In genomic region chr7:29989257-29989995, GRCh38 we compare ENCODE assay signal across 8 cellular contexts. TPM values are rescaled to one million over a fixed set of nuclear protein-coding genes. Genes with fewer than 3 reads are reported as not detected.
DNase-seq lines count a peak whose midpoint lies in the region; ATAC-seq, FAIRE-seq and TF ChIP-seq lines count a peak whose summit lies in the region.

Gene SCRN1, minus strand, starts transcription at chr7:29989801. Its CDS starts 20,734 bp downstream, at chr7:29969067.

- FAIRE-seq in H1 (lab: Jason Lieb, UNC), result no peak

- CTCF ChIA-PET in activated CD4-positive, alpha-beta T cell treated with anti-CD3 and anti-CD28 coated beads, Interleukin-2, amount 10 ng/mL, durations not matched to agents 7 days and 5 days (lab: Charles Lee), result no interaction called here
- CTCF ChIA-PET in H1 (lab: Charles Lee; ENCODE audit: partially characterized antibody), result interaction anchor here (1.4 to 3.5 kb wide), 3 partner anchors 11 to 33 kb away, joined by 5 to 21 read pairs (median 14); no protein-coding TSS in a partner anchor

- peak; percentile 39 to 66 for TF ChIP-seq POLR2A in H1 (IDR thresholded peaks at IDR 0.05; ENCODE audit: control extremely low read depth in 1 of 2, low read depth in 2 of 2, low read length in 2 of 2)

- peak within 1 kb of the TSS; percentile 80 for H4K8ac ChIP-seq in H1 (ENCODE audit: extremely low read depth, insufficient read depth, low read length)

- H3K23me2 ChIP-seq in H1 (ENCODE audit: low read depth, low read length), result peaks cover 4% of the 10 kb centered on the region

- peaks cover 13% of the 10 kb centered on the region for H3K9me3 Mint-ChIP-seq in activated CD4-positive, alpha-beta T cell treated with anti-CD3 and anti-CD28 coated beads, Interleukin-2, amount 10 ng/mL, durations not matched to agents 7 days and 5 days
- peaks cover 8% of the 10 kb centered on the region for H3K9me3 Mint-ChIP-seq in stimulated activated naive CD8-positive, alpha-beta T cell treated with anti-CD3 and anti-CD28 coated beads, Interleukin-15, Interleukin-2, amounts not matched to agents 100 ng/mL and 50 ng/mL, for 24 hours

- H3K79me2 ChIP-seq in H1 (ENCODE audit: control insufficient read depth in 1 of 2, insufficient read depth in 2 of 2, low read length in 2 of 2), result peaks cover 0 to 30% of the 10 kb centered on the region in 2 experiments; a peak in 3 of 4 replicates

- TF ChIP-seq CTCF in H1 (IDR thresholded peaks at IDR 0.05; ENCODE audit: control extremely low read depth in 1 of 3, insufficient read depth in 1 of 3, low read depth in 1 of 3, low read length in 3 of 3), result no peak

- H3K27ac Mint-ChIP-seq in activated CD4-positive, alpha-beta T cell treated with anti-CD3 and anti-CD28 coated beads, Interleukin-2, amount 10 ng/mL, durations not matched to agents 7 days and 5 days, result peak within 1 kb of the TSS; percentile 79
- peak within 1 kb of the TSS; percentile 82 for H3K27ac Mint-ChIP-seq in stimulated activated naive CD8-positive, alpha-beta T cell treated with anti-CD3 and anti-CD28 coated beads, Interleukin-15, Interleukin-2, amounts not matched to agents 100 ng/mL and 50 ng/mL, for 24 hours

- H4K5ac ChIP-seq in H1 (ENCODE audit: insufficient read length, low read depth, low read length), result peak within 1 kb of the TSS; percentile 76

- H3K14ac ChIP-seq in H1 (ENCODE audit: insufficient read length), result no peak within 1 kb of the TSS

- peak within 1 kb of the TSS; percentile 40 to 97 (median 78) for H3K9ac ChIP-seq in H1 (replicated peaks in 1 of 4; ENCODE audit: extremely low read depth in 1 of 4, low read depth in 3 of 4, low read length in 3 of 4)

- 3% methylated on average over 21 of the region's 79 CpGs; no CpG with 5 or more reads in 1 of the 2 experiments for WGBS in H1 (ENCODE audit: extremely low coverage in 1 of 2, insufficient coverage in 1 of 2, insufficient read length in 1 of 2, insufficient replicate concordance in 2 of 2, low coverage in 1 of 2, low lambda C conversion rate in 2 of 2, missing lambda C conversion rate in 1 of 2), 2 experiments

- peaks cover 0 to 10% (median 6%) of the 10 kb centered on the region in 4 experiments; a peak in 5 of 7 replicates for H3K4me1 ChIP-seq in H1 (replicated peaks in 1 of 4; ENCODE audit: control insufficient read depth in 3 of 4, insufficient read depth in 4 of 4, low read length in 3 of 4)

- 0 out of 2 replicates have a peak within 1 kb of the TSS, but pooled peaks have one; percentile 30 for H2AK5ac ChIP-seq in H1 (ENCODE audit: low read depth, low read length)

- no peak for TF ChIP-seq EP300 in H1 (IDR thresholded peaks at IDR 0.05; ENCODE audit: borderline replicate concordance in 1 of 2, low read depth in 2 of 2, low read length in 2 of 2)

- H3K4me2 ChIP-seq in H1 (ENCODE audit: insufficient read depth in 1 of 2, low read depth in 2 of 2, low read length in 2 of 2), result peak within 1 kb of the TSS; percentile 86 to 91

- H2BK12ac ChIP-seq in H1 (ENCODE audit: low read depth, low read length), result 0 out of 2 replicates have a peak within 1 kb of the TSS, but pooled peaks have one; percentile 82

- H3K36me3 ChIP-seq in KOPT-K1 (ENCODE audit: insufficient read depth, low read length), result no peaks in the 10 kb centered on the region
- H3K36me3 ChIP-seq in H1 (ENCODE audit: control insufficient read depth in 2 of 4, insufficient read depth in 4 of 4, low read length in 3 of 4), result no peaks in the 10 kb centered on the region; a peak in 1 of 8 replicates

- peaks cover 4% of the 10 kb centered on the region for H3K79me1 ChIP-seq in H1 (ENCODE audit: low read depth, low read length)

- peak within 1 kb of the TSS; percentile 27 for H3K27ac ChIP-seq in KOPT-K1 (ENCODE audit: low read depth, low read length, poor library complexity, severe bottlenecking)
- peak within 1 kb of the TSS; percentile 50; the same call in 1 of the 2 replicates for H3K27ac ChIP-seq in H1 (ENCODE audit: low read depth, low read length)

- H3K36me3 Mint-ChIP-seq in activated CD4-positive, alpha-beta T cell treated with anti-CD3 and anti-CD28 coated beads, Interleukin-2, amount 10 ng/mL, durations not matched to agents 7 days and 5 days (ENCODE audit: low read depth), result peaks cover 12% of the 10 kb centered on the region
- no peaks in the 10 kb centered on the region for H3K36me3 Mint-ChIP-seq in stimulated activated naive CD8-positive, alpha-beta T cell treated with anti-CD3 and anti-CD28 coated beads, Interleukin-15, Interleukin-2, amounts not matched to agents 100 ng/mL and 50 ng/mL, for 24 hours (ENCODE audit: low read depth)

- peak within 1 kb of the TSS; percentile 63; the same call in 1 of the 2 replicates for H2BK5ac ChIP-seq in H1 (ENCODE audit: low read depth, low read length)

- DNase-seq in G401 (ENCODE audit: low spot score), result peak; percentile 40
- peak; percentile 7 for DNase-seq in activated CD4-positive, alpha-beta T cell treated with anti-CD3 and anti-CD28 coated beads, Interleukin-2, amount 10 ng/mL, durations not matched to agents 7 days and 5 days
- DNase-seq in H1 (ENCODE audit: low read depth in 1 of 2, low spot score in 2 of 2), result peak in 1 of 2 experiments; percentile 70
- peak; percentile 25 to 63 for DNase-seq in lung microvascular endothelial cell (ENCODE audit: low read depth in 2 of 2)

- H3K4ac ChIP-seq in H1 (replicated peaks; ENCODE audit: insufficient read length, low read depth, low read length), result peak within 1 kb of the TSS; percentile 16

- no peak within 1 kb of the TSS for H3K23ac ChIP-seq in H1 (ENCODE audit: insufficient read length)

- peak within 1 kb of the TSS; percentile 84 to 90 (median 88) for H3K4me3 ChIP-seq in H1 (ENCODE audit: extremely low read depth in 1 of 4, insufficient read depth in 2 of 4, low read depth in 3 of 4, low read length in 4 of 4)

- H3K27me3 Mint-ChIP-seq in activated CD4-positive, alpha-beta T cell treated with anti-CD3 and anti-CD28 coated beads, Interleukin-2, amount 10 ng/mL, durations not matched to agents 7 days and 5 days, result peaks cover 56% of the 10 kb centered on the region
- peaks cover 43% of the 10 kb centered on the region for H3K27me3 Mint-ChIP-seq in stimulated activated naive CD8-positive, alpha-beta T cell treated with anti-CD3 and anti-CD28 coated beads, Interleukin-15, Interleukin-2, amounts not matched to agents 100 ng/mL and 50 ng/mL, for 24 hours

- H2BK20ac ChIP-seq in H1 (ENCODE audit: low read length), result no peak within 1 kb of the TSS

- POLR2A ChIA-PET in activated CD4-positive, alpha-beta T cell treated with anti-CD3 and anti-CD28 coated beads, Interleukin-2, amount 10 ng/mL, durations not matched to agents 7 days and 5 days (lab: Charles Lee), result no interaction called here
- POLR2A ChIA-PET in H1 (lab: Charles Lee; ENCODE audit: partially characterized antibody), result interaction anchor here (0.9 to 1.4 kb wide), 5 partner anchors 13 to 42 kb away, joined by 3 to 5 read pairs (median 4); partner anchors contain the start of gene FKBP14

- H3K18ac ChIP-seq in H1 (ENCODE audit: extremely low read depth, low read length), result peak within 1 kb of the TSS; percentile 88

- H4K20me1 ChIP-seq in H1 (replicated peaks in 1 of 2; ENCODE audit: control insufficient read depth in 1 of 2, insufficient read depth in 2 of 2, low read length in 2 of 2), result peaks cover 2 to 3% of the 10 kb centered on the region in 2 experiments

- TF ChIP-seq RAD21 in H1 (IDR thresholded peaks at IDR 0.05 in 1 of 2, conservative IDR thresholded peaks at IDR 0.05 in 1 of 2; ENCODE audit: low read depth in 2 of 2, low read length in 2 of 2), result no peak

- no peak within 1 kb of the TSS for H2BK120ac ChIP-seq in H1 (replicated peaks; ENCODE audit: low read depth, low read length)

- H4K91ac ChIP-seq in H1 (replicated peaks; ENCODE audit: insufficient read length, low read length), result peak within 1 kb of the TSS; percentile 88

- peak within 1 kb of the TSS; percentile 61; the same call in 1 of the 2 replicates for H2BK15ac ChIP-seq in H1 (ENCODE audit: low read length)

- peaks cover 0 to 2% (median 0%) of the 10 kb centered on the region in 4 experiments; a peak in 1 of 7 replicates for H3K27me3 ChIP-seq in H1 (replicated peaks in 1 of 4; ENCODE audit: control insufficient read depth in 3 of 4, extremely low read depth in 1 of 4, insufficient read depth in 3 of 4, low read length in 3 of 4)

- H3K9me3 ChIP-seq in KOPT-K1 (ENCODE audit: insufficient read depth, low read length, poor library complexity, severe bottlenecking), result peaks cover 46% of the 10 kb centered on the region
- peaks cover 3 to 5% of the 10 kb centered on the region in 2 experiments; a peak in 3 of 4 replicates for H3K9me3 ChIP-seq in H1 (ENCODE audit: insufficient read depth in 2 of 2, low read depth in 1 of 2, low read length in 1 of 2)

- ATAC-seq in GM21576 (IDR thresholded peaks at IDR 0.05; ENCODE audit: unreplicated experiment), result peak; percentile 27
- ATAC-seq in HG03565 (IDR thresholded peaks at IDR 0.05; ENCODE audit: unreplicated experiment), result no peak

- H3K4me1 Mint-ChIP-seq in activated CD4-positive, alpha-beta T cell treated with anti-CD3 and anti-CD28 coated beads, Interleukin-2, amount 10 ng/mL, durations not matched to agents 7 days and 5 days, result peaks cover 16% of the 10 kb centered on the region
- peaks cover 30% of the 10 kb centered on the region for H3K4me1 Mint-ChIP-seq in stimulated activated naive CD8-positive, alpha-beta T cell treated with anti-CD3 and anti-CD28 coated beads, Interleukin-15, Interleukin-2, amounts not matched to agents 100 ng/mL and 50 ng/mL, for 24 hours (ENCODE audit: low read depth)

- peak within 1 kb of the TSS; percentile 43 for H2AFZ ChIP-seq in H1 (ENCODE audit: low read length)

- peak within 1 kb of the TSS; percentile 64 for H3K56ac ChIP-seq in H1 (replicated peaks; ENCODE audit: insufficient read length, low read depth, low read length)

- in situ Hi-C loops in G401 (cut with HindIII; ENCODE audit: low sequenced_read_pairs), result no loop called here

- peak within 1 kb of the TSS; percentile 63 for H3K4me3 Mint-ChIP-seq in activated CD4-positive, alpha-beta T cell treated with anti-CD3 and anti-CD28 coated beads, Interleukin-2, amount 10 ng/mL, durations not matched to agents 7 days and 5 days
- peak within 1 kb of the TSS; percentile 84 for H3K4me3 Mint-ChIP-seq in stimulated activated naive CD8-positive, alpha-beta T cell treated with anti-CD3 and anti-CD28 coated beads, Interleukin-15, Interleukin-2, amounts not matched to agents 100 ng/mL and 50 ng/mL, for 24 hours

RNA-seq across cellular contexts. Expression of gene SCRN1, which starts in this region (rescaled TPM):
- total RNA-seq in G401 (2014; rRNA removed; shearing (Covaris generic)), result 77.4 and 101 TPM in 2 replicates
- 1 to 10 TPM; 2.1 TPM for total RNA-seq in activated CD4-positive, alpha-beta T cell treated with anti-CD3 and anti-CD28 coated beads, Interleukin-2, amount 10 ng/mL, durations not matched to agents 7 days and 5 days
- 70.5 and 75.8 TPM in 2 replicates for total RNA-seq in H1 (2021; fragmentation: NEBNext Ultra II Directional; extraction: Animal tissue kit (Norgen Biotek cat#: 25700))
- polyA plus RNA-seq in H1 (2011; rRNA removed), result 27.5 and 36.0 TPM in 2 replicates
- polyA plus RNA-seq in H1 (2011; cell fraction: cytosol; rRNA removed), result 40.2 TPM
- polyA plus RNA-seq in H1 (2011; cell fraction: nucleus; rRNA removed), result 33.7 TPM
- polyA plus RNA-seq in H1 (2012, experiment 1 of 2), result 48.4 to 57.9 TPM (median 50.8 TPM) in 4 replicates
- polyA plus RNA-seq in H1 (2012, experiment 2 of 2), result 4.6 TPM
- polyA plus RNA-seq in H1 (2013, experiment 1 of 2), result 46.3 TPM
- 47.2 TPM for polyA plus RNA-seq in H1 (2013, experiment 2 of 2)
- 81.7 and 98.3 TPM in 2 replicates for polyA minus RNA-seq in H1 (2011; rRNA and poly(A)+ RNA removed)
- polyA minus RNA-seq in H1 (2011; cell fraction: cytosol; rRNA and poly(A)+ RNA removed), result 42.4 TPM
- polyA minus RNA-seq in H1 (2011; cell fraction: nucleus; rRNA and poly(A)+ RNA removed), result 30.0 TPM
- total RNA-seq in lung microvascular endothelial cell, result 62.3 and 64.1 TPM in 2 replicates

Comparison
In these comparisons a context has a peak if more than half of its experiments do, and no peak if none do; other contexts are left out.
1. RNA of gene SCRN1 (total RNA-seq): 77.4 to 101 TPM in G401, 70.5 to 75.8 TPM in H1 and 62.3 to 64.1 TPM in lung microvascular endothelial cell; 2.1 TPM in activated CD4-positive, alpha-beta T cell treated with anti-CD3 and anti-CD28 coated beads, Interleukin-2, amount 10 ng/mL, durations not matched to agents 7 days and 5 days; every median in the first group is over 10 times any median in the second.